24 cellular contexts compared by ENCODE assay signal in genomic region chr1:24286246-24287010, GRCh38. TPM values are rescaled to one million over a fixed set of nuclear protein-coding genes. Genes with fewer than 3 reads are reported as not detected.
DNase-seq lines count a peak whose midpoint lies in the region; ATAC-seq, FAIRE-seq and TF ChIP-seq lines count a peak whose summit lies in the region.
"Had no signal": no experiment of that assay in that cellular context is flagged by ENCODE, and none has a peak within 500 bp of the region (broad histone marks: within the 10 kb centered on the region; RNA-seq: fewer than 3 reads in every experiment).

No MANE protein-coding gene starts in this region.

- no TSS peak for BruUV-seq in MCF 10A (replicated peaks; lab: Mats Ljungman, UMichigan)

- H3K4me3 Mint-ChIP-seq in activated CD8-positive, alpha-beta memory T cell treated with anti-CD3 and anti-CD28 coated beads, Interleukin-2, amount 10 ng/mL, durations not matched to agents 7 days and 5 days: no peak overlapping the region
- H3K4me3 Mint-ChIP-seq in MCF 10A (ENCODE audit: unreplicated experiment) (no peak overlapping the region), T-cell (no peak overlapping the region)
- H3K4me3 Mint-ChIP-seq: activated naive CD8-positive, alpha-beta T cell treated with anti-CD3 and anti-CD28 coated beads for 36 hours had no signal

- peaks cover 5% of the 10 kb centered on the region for H3K27me3 Mint-ChIP-seq in activated CD8-positive, alpha-beta memory T cell treated with anti-CD3 and anti-CD28 coated beads, Interleukin-2, amount 10 ng/mL, durations not matched to agents 7 days and 5 days
- H3K27me3 Mint-ChIP-seq in MCF 10A (ENCODE audit: insufficient read depth, unreplicated experiment) (no peaks in the 10 kb centered on the region), T-cell (peaks cover 4 to 5% of the 10 kb centered on the region in 2 donors)

- intact Hi-C loops in MCF 10A (cut with micrococcal nuclease): no loop called here

- H3K27ac Mint-ChIP-seq in activated CD8-positive, alpha-beta memory T cell treated with anti-CD3 and anti-CD28 coated beads, Interleukin-2, amount 10 ng/mL, durations not matched to agents 7 days and 5 days: no peak overlapping the region
- H3K27ac Mint-ChIP-seq in MCF 10A (ENCODE audit: low read depth, unreplicated experiment): peak overlapping the region; percentile 86
- H3K27ac Mint-ChIP-seq in T-cell: no peak overlapping the region
- H3K27ac Mint-ChIP-seq: activated naive CD8-positive, alpha-beta T cell treated with anti-CD3 and anti-CD28 coated beads for 36 hours; naive B cell had no signal

- TF ChIP-seq CTCF in MCF 10A (IDR thresholded peaks at IDR 0.05; ENCODE audit: unreplicated experiment): no peak

- no peak for ATAC-seq in activated CD8-positive, alpha-beta memory T cell treated with anti-CD3 and anti-CD28 coated beads, Interleukin-2, amount 10 ng/mL, durations not matched to agents 7 days and 5 days
- no peak for ATAC-seq in T-cell (replicated peaks in 1 of 4)
- ATAC-seq: gastrocnemius medialis, left colon, upper lobe of right lung had no signal

- H3K9me3 Mint-ChIP-seq in activated CD8-positive, alpha-beta memory T cell treated with anti-CD3 and anti-CD28 coated beads, Interleukin-2, amount 10 ng/mL, durations not matched to agents 7 days and 5 days (ENCODE audit: low read depth): no peaks in the 10 kb centered on the region
- H3K9me3 Mint-ChIP-seq in MCF 10A (ENCODE audit: unreplicated experiment) (no peaks in the 10 kb centered on the region), T-cell (no peaks in the 10 kb centered on the region)
- H3K9me3 Mint-ChIP-seq: activated naive CD8-positive, alpha-beta T cell treated with anti-CD3 and anti-CD28 coated beads for 36 hours; naive B cell had no signal

- POLR2A ChIA-PET in MCF 10A (lab: Yijun Ruan, JAX): interaction anchor here (1.6 to 4.3 kb wide), 7 partner anchors 8 to 106 kb away, joined by 4 to 66 read pairs (median 11); partner anchors contain the start of gene GRHL3
- POLR2A ChIA-PET in T-cell (lab: Charles Lee): no interaction called here

- H3K4me1 Mint-ChIP-seq in activated CD8-positive, alpha-beta memory T cell treated with anti-CD3 and anti-CD28 coated beads, Interleukin-2, amount 10 ng/mL, durations not matched to agents 7 days and 5 days: no peaks in the 10 kb centered on the region
- H3K4me1 Mint-ChIP-seq in MCF 10A (ENCODE audit: insufficient read depth, unreplicated experiment) (peaks cover 54% of the 10 kb centered on the region), T-cell (no peaks in the 10 kb centered on the region)
- H3K4me1 Mint-ChIP-seq: activated naive CD8-positive, alpha-beta T cell treated with anti-CD3 and anti-CD28 coated beads for 36 hours had no signal

- CTCF ChIA-PET in activated CD8-positive, alpha-beta memory T cell treated with anti-CD3 and anti-CD28 coated beads, Interleukin-2, amount 10 ng/mL, durations not matched to agents 7 days and 5 days (lab: Charles Lee): interaction anchor here (1.1 to 1.2 kb wide), 2 partner anchors 10 to 136 kb away, joined by 3 read pairs; no protein-coding TSS in a partner anchor
- CTCF ChIA-PET in MCF 10A (lab: Yijun Ruan, JAX): interaction anchor here (1.1 to 2.0 kb wide), 7 partner anchors 8 to 105 kb away, joined by 3 to 9 read pairs (median 4); no protein-coding TSS in a partner anchor
- CTCF ChIA-PET in T-cell (lab: Charles Lee): no interaction called here

- FAIRE-seq in urothelium cell line (lab: Jason Lieb, UNC): peak; percentile 32
- FAIRE-seq: astrocyte, GM12891 had no signal

- H3K36me3 Mint-ChIP-seq in activated CD8-positive, alpha-beta memory T cell treated with anti-CD3 and anti-CD28 coated beads, Interleukin-2, amount 10 ng/mL, durations not matched to agents 7 days and 5 days: no peaks in the 10 kb centered on the region
- no peaks in the 10 kb centered on the region for H3K36me3 Mint-ChIP-seq in MCF 10A (ENCODE audit: insufficient read depth, unreplicated experiment)
- no peaks in the 10 kb centered on the region for H3K36me3 Mint-ChIP-seq in T-cell
- H3K36me3 Mint-ChIP-seq: activated naive CD8-positive, alpha-beta T cell treated with anti-CD3 and anti-CD28 coated beads for 36 hours; naive B cell had no signal

- DNase-seq in activated CD8-positive, alpha-beta memory T cell treated with anti-CD3 and anti-CD28 coated beads, Interleukin-2, amount 10 ng/mL, durations not matched to agents 7 days and 5 days: peak; percentile 30
- DNase-seq in activated CD8-positive, alpha-beta memory T cell treated with anti-CD3 and anti-CD28 coated beads, Interleukin-2, amount 50 U/mL, for 48 hours: no peak
- peak; percentile 74 for DNase-seq in MCF 10A (ENCODE audit: unreplicated experiment)
- DNase-seq in iPS DF 4.7 (ENCODE audit: extremely low read depth, low spot score): peak; percentile 76
- DNase-seq in urothelium cell line (ENCODE audit: low spot score): no peak
- DNase-seq in T-cell: no peak
- no peak for DNase-seq in KG1 (lab: John Stamatoyannopoulos, UW)
- no peak for DNase-seq in DMS 273 (lab: John Stamatoyannopoulos, UW; ENCODE audit: unreplicated experiment)
- DNase-seq: activated CD4-positive, alpha-beta T cell treated with anti-CD3 and anti-CD28 coated beads for 4 hours; activated naive CD8-positive, alpha-beta T cell treated with anti-CD3 and anti-CD28 coated beads for 36 hours; BE2C; cerebellar nuclear complex; DMS79; gastrocnemius medialis; left colon; mesendoderm; naive B cell; NCI-H146; NCI-H226; upper lobe of right lung had no signal

RNA-seq across cellular contexts. Expression of gene GRHL3, which starts 32.7 kb away (rescaled TPM):
- total RNA-seq in activated CD8-positive, alpha-beta memory T cell treated with anti-CD3 and anti-CD28 coated beads, Interleukin-2, amount 10 ng/mL, durations not matched to agents 7 days and 5 days: under 1 TPM in 1 of 2 experiments, not detected in 1; 0.85 TPM
- 4.7 and 8.9 TPM in 2 replicates for total RNA-seq in MCF 10A (2022)
- not detected for total RNA-seq in T-cell
- total RNA-seq: A673; activated naive CD8-positive, alpha-beta T cell treated with anti-CD3 and anti-CD28 coated beads for 36 hours; gastrocnemius medialis; osteocyte had no signal

Comparison
In these comparisons a context has a peak if more than half of its experiments do, and no peak if none do; other contexts are left out.
1. DNase-seq: peak in activated CD8-positive, alpha-beta memory T cell treated with anti-CD3 and anti-CD28 coated beads, Interleukin-2, amount 10 ng/mL, durations not matched to agents 7 days and 5 days (single experiment), MCF 10A (single experiment) and iPS DF 4.7 (single experiment); none in activated CD8-positive, alpha-beta memory T cell treated with anti-CD3 and anti-CD28 coated beads, Interleukin-2, amount 50 U/mL, for 48 hours (single experiment), urothelium cell line (single experiment), T-cell (0 of 34), KG1 (single experiment) and DMS 273 (single experiment).
2. CTCF ChIA-PET loops: an anchor here in activated CD8-positive, alpha-beta memory T cell treated with anti-CD3 and anti-CD28 coated beads, Interleukin-2, amount 10 ng/mL, durations not matched to agents 7 days and 5 days (1.1 to 1.2 kb wide) and MCF 10A (1.1 to 2.0 kb wide); none called in T-cell.